In the genomic region with DNA sequence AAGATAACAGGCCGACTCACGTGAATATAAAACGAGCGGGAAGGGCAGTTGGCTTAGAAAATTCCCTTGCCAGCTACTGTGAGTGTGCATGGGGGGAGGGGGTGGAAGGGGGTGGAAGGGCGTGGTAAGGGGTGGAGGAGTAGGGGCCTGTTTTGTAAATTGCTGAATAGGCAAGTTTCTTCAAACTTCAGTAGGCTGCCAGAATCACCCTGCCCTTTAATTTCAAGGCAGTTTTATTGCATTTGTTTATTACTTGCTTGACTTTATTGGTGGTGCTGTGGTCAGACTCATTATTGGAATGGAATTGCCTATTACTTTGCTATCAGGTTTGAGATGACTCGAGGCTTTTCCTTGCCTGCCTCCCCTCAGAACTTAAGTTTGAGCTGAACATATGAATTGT, we compare ENCODE assay signal across 1 cellular context.
TF ChIP-seq lines count a peak whose summit lies in the region.

No MANE protein-coding gene starts in this region.

TF ChIP-seq in K562, 482 proteins besides CTCF, POLR2A, EP300 and RAD21:
- TF ChIP-seq, protein P1, sequence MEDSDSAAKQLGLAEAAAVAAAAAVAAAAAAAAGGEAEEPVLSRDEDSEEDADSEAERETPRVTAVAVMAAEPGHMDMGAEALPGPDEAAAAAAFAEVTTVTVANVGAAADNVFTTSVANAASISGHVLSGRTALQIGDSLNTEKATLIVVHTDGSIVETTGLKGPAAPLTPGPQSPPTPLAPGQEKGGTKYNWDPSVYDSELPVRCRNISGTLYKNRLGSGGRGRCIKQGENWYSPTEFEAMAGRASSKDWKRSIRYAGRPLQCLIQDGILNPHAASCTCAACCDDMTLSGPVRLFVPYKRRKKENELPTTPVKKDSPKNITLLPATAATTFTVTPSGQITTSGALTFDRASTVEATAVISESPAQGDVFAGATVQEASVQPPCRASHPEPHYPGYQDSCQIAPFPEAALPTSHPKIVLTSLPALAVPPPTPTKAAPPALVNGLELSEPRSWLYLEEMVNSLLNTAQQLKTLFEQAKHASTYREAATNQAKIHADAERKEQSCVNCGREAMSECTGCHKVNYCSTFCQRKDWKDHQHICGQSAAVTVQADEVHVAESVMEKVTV (CRISPR knock-in tag; IDR thresholded peaks at IDR 0.05) = no peak
- TF ChIP-seq MAFG (tag; conservative IDR thresholded peaks at IDR 0.05) = peak; percentile 59
- TF ChIP-seq C11orf30 (IDR thresholded peaks at IDR 0.05; ENCODE audit: low read depth) = peak; percentile 71; the same call in 1 of the 2 replicates
- peak; percentile 76 for TF ChIP-seq MAFK (IDR thresholded peaks at IDR 0.05; ENCODE audit: low read length)
- TF ChIP-seq, protein P2, sequence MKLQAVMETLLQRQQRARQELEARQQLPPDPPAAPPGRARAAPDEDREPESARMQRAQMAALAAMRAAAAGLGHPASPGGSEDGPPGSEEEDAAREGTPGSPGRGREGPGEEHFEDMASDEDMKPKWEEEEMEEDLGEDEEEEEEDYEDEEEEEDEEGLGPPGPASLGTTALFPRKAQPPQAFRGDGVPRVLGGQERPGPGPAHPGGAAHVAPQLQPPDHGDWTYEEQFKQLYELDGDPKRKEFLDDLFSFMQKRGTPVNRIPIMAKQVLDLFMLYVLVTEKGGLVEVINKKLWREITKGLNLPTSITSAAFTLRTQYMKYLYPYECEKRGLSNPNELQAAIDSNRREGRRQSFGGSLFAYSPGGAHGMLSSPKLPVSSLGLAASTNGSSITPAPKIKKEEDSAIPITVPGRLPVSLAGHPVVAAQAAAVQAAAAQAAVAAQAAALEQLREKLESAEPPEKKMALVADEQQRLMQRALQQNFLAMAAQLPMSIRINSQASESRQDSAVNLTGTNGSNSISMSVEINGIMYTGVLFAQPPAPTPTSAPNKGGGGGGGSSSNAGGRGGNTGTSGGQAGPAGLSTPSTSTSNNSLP (IDR thresholded peaks at IDR 0.05; ENCODE audit: borderline replicate concordance, low read depth, low read length) = no peak
- TF ChIP-seq ZNF316 (IDR thresholded peaks at IDR 0.05) = peak; percentile 78
- no peak for TF ChIP-seq L3MBTL2 (IDR thresholded peaks at IDR 0.05)
- peak; percentile 62 for TF ChIP-seq MAFF (IDR thresholded peaks at IDR 0.05; ENCODE audit: low read length)
